ENCODE assay signal across 14 cellular contexts in the genomic region with DNA sequence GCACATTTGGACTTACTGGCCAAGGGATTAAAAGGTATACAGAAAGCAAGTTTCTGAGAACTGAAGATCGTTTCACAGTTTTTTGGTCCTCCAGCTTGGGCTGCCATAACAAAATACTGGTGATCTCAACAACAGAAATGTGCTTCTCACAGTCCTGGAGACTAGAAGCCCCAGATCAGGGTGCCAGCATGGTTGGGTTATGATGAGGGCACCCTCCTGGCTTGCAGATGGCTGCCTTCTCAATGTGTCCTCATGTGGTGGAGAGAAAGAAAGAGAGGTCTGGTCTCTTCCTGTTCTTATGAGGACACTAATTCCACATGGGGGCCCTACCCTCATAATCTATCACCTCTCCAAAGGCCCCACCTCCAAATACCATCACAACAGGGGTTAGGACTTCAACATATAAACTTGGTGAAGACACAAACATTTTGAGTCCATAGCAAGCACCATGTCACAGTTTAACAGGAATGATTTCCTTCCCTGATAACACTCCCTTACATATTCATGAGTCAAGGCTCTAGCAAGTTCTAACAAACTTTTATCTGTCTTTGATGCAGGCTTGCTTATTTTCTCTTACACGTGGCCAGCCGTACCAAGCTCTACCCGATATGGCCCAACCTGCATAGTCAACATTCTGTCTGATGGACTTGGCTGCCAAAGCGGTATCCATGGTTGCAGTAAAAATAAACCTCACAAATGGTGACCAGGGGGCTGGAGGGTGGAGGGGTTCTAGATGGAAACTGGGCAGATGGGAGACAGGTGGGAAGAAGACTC. TPM values are rescaled to one million over a fixed set of nuclear protein-coding genes. Genes with fewer than 3 reads are reported as not detected.
DNase-seq lines count a peak whose midpoint lies in the region; ATAC-seq, FAIRE-seq and TF ChIP-seq lines count a peak whose summit lies in the region.
"Had no signal": no experiment of that assay in that cellular context is flagged by ENCODE, and none has a peak within 500 bp of the region (broad histone marks: within the 10 kb centered on the region; RNA-seq: fewer than 3 reads in every experiment).

No MANE protein-coding gene starts in this region.

- no peak overlapping the region for H2BK5ac ChIP-seq in trophoblast cell (ENCODE audit: low read depth, low read length, poor library complexity)

- no peak overlapping the region for H4K91ac ChIP-seq in trophoblast cell (ENCODE audit: low read depth, low read length)

- no peak overlapping the region for H3K4ac ChIP-seq in trophoblast cell (ENCODE audit: low read depth, low read length)

- no peak overlapping the region for H4K8ac ChIP-seq in trophoblast cell (ENCODE audit: low read depth, low read length)

- H2AFZ ChIP-seq in OCI-LY3 (ENCODE audit: low read depth, low read length) (peak overlapping the region; percentile 59), hepatocyte (peak overlapping the region; percentile 42), trophoblast cell (ENCODE audit: insufficient read depth, low read length, poor library complexity) (no peak overlapping the region)

- peaks cover 4% of the 10 kb centered on the region; the same call in 1 of the 2 replicates for H3K27me3 ChIP-seq in OCI-LY3 (ENCODE audit: low read depth, low read length)
- H3K27me3 ChIP-seq in hepatocyte: no peaks in the 10 kb centered on the region
- H3K27me3 ChIP-seq in trophoblast cell (ENCODE audit: insufficient read depth, low read length): no peaks in the 10 kb centered on the region
- H3K27me3 ChIP-seq: colonic mucosa had no signal

- H3K4me3 ChIP-seq in OCI-LY3 (ENCODE audit: low read length) (no peak overlapping the region), hepatocyte (no peak overlapping the region), trophoblast cell (ENCODE audit: low read depth, low read length) (no peak overlapping the region)
- H3K4me3 ChIP-seq: colonic mucosa had no signal

- FAIRE-seq in GM19239 (lab: Jason Lieb, UNC): peak; percentile 68

- WGBS in hepatocyte (ENCODE audit: low lambda C conversion rate, missing lambda C conversion rate): 76% methylated on average over 5 of the region's 5 CpGs
- no CpG with 5 or more reads among the region's 5 CpGs for WGBS in trophoblast cell (ENCODE audit: extremely low coverage, insufficient coverage, insufficient read length)

- no peaks in the 10 kb centered on the region for H3K79me2 ChIP-seq in OCI-LY3 (ENCODE audit: low read length)
- no peaks in the 10 kb centered on the region for H3K79me2 ChIP-seq in hepatocyte
- no peaks in the 10 kb centered on the region for H3K79me2 ChIP-seq in trophoblast cell (ENCODE audit: control insufficient read depth, insufficient read depth, low read length, poor library complexity)

- no peak overlapping the region for H4K12ac ChIP-seq in trophoblast cell (ENCODE audit: low read depth, low read length)

- no peak overlapping the region for H3K14ac ChIP-seq in trophoblast cell (ENCODE audit: low read length)

- peaks cover 10% of the 10 kb centered on the region for H3K4me1 ChIP-seq in OCI-LY3 (ENCODE audit: low read length)
- no peaks in the 10 kb centered on the region for H3K4me1 ChIP-seq in hepatocyte (ENCODE audit: insufficient read depth)
- H3K4me1 ChIP-seq in trophoblast cell (ENCODE audit: control insufficient read depth in 1 of 2, insufficient read depth in 2 of 2, low read length in 2 of 2): no peaks in the 10 kb centered on the region
- H3K4me1 ChIP-seq: colonic mucosa had no signal

- H3K36me3 ChIP-seq in OCI-LY3 (replicated peaks; ENCODE audit: low read depth, low read length): no peaks in the 10 kb centered on the region
- H3K36me3 ChIP-seq in hepatocyte (replicated peaks; ENCODE audit: insufficient read depth, low read depth): no peaks in the 10 kb centered on the region
- no peaks in the 10 kb centered on the region for H3K36me3 ChIP-seq in trophoblast cell (ENCODE audit: control insufficient read depth in 1 of 2, insufficient read depth in 2 of 2, low read length in 2 of 2)
- H3K36me3 ChIP-seq: colonic mucosa had no signal

- H3K4me2 ChIP-seq in OCI-LY3 (ENCODE audit: low read length) (peak overlapping the region; percentile 51; the same call in 1 of the 2 replicates), hepatocyte (peak overlapping the region; percentile 63), trophoblast cell (ENCODE audit: low read length) (no peak overlapping the region)

- H3K23ac ChIP-seq in trophoblast cell (ENCODE audit: low read length): no peak overlapping the region

- H3K79me1 ChIP-seq in trophoblast cell (ENCODE audit: low read length): no peaks in the 10 kb centered on the region

- H3K9me3 ChIP-seq in OCI-LY3 (ENCODE audit: insufficient read depth, low read length): no peaks in the 10 kb centered on the region
- no peaks in the 10 kb centered on the region for H3K9me3 ChIP-seq in hepatocyte (ENCODE audit: low read depth)
- H3K9me3 ChIP-seq in trophoblast cell (ENCODE audit: insufficient read depth, low read depth, low read length): no peaks in the 10 kb centered on the region
- H3K9me3 ChIP-seq: colonic mucosa had no signal

- DNase-seq in GM19239 (ENCODE audit: insufficient read length, low spot score): no peak
- peak; percentile 45 for DNase-seq in hepatocyte (ENCODE audit: low spot score)
- DNase-seq in trophoblast cell: peak; percentile 99 to 100
- DNase-seq in NCI-H774 (lab: John Stamatoyannopoulos, UW): no peak
- no peak for DNase-seq in HK-2 (ENCODE audit: unreplicated experiment)
- DNase-seq: GOT3 had no signal

- H3K9ac ChIP-seq in OCI-LY3 (ENCODE audit: low read length) (no peak overlapping the region; the same call in 1 of the 2 replicates), trophoblast cell (ENCODE audit: low read length) (no peak overlapping the region)

- no peak overlapping the region for H2BK12ac ChIP-seq in trophoblast cell (ENCODE audit: low read length)

- ATAC-seq in GM18517 (IDR thresholded peaks at IDR 0.05; ENCODE audit: unreplicated experiment) (no peak), HG03354 (IDR thresholded peaks at IDR 0.05; ENCODE audit: poor library complexity, severe bottlenecking, unreplicated experiment) (no peak)

- H3K9me2 ChIP-seq in hepatocyte (replicated peaks; ENCODE audit: insufficient read depth): no peaks in the 10 kb centered on the region

- H4K20me1 ChIP-seq in OCI-LY3 (ENCODE audit: insufficient read depth, low read length) (no peaks in the 10 kb centered on the region), hepatocyte (ENCODE audit: insufficient read depth, poor library complexity, severe bottlenecking) (no peaks in the 10 kb centered on the region)

- no peak overlapping the region for H2AK5ac ChIP-seq in trophoblast cell (ENCODE audit: low read length)

- no peak overlapping the region for H2BK120ac ChIP-seq in trophoblast cell (ENCODE audit: insufficient read depth, low read length, poor library complexity)

- no peak overlapping the region for H3K18ac ChIP-seq in trophoblast cell (ENCODE audit: low read length)

- H3K27ac ChIP-seq in OCI-LY3 (ENCODE audit: low read length): no peak overlapping the region
- peak overlapping the region; percentile 62 for H3K27ac ChIP-seq in hepatocyte
- no peak overlapping the region for H3K27ac ChIP-seq in trophoblast cell (ENCODE audit: low read depth, low read length)
- H3K27ac ChIP-seq: colonic mucosa, RWPE1 had no signal

- TF ChIP-seq CTCF in OCI-LY3 (IDR thresholded peaks at IDR 0.05; ENCODE audit: low read depth, low read length) (no peak), hepatocyte (IDR thresholded peaks at IDR 0.05; ENCODE audit: poor library complexity) (no peak)

RNA-seq across cellular contexts. Expression of a gene that starts 20.3 kb away (rescaled TPM):
- total RNA-seq in hepatocyte: not detected in 2 replicates
- polyA plus RNA-seq in hepatocyte: not detected in 2 replicates
- not detected in 2 replicates for polyA plus RNA-seq in trophoblast cell (2013)
- total RNA-seq: activated T-cell treated with anti-CD3 and anti-CD28 coated beads, Interleukin-2, amount 50 U/mL, for 4 hours; CD4-positive, CD25-positive, alpha-beta regulatory T cell; renal cortical epithelial cell had no signal

RNA-seq across cellular contexts. Expression of a gene that starts 29.9 kb away (rescaled TPM):
- 310 and 312 TPM in 2 replicates for total RNA-seq in hepatocyte
- 436 and 482 TPM in 2 replicates for polyA plus RNA-seq in hepatocyte
- 573 and 598 TPM in 2 replicates for polyA plus RNA-seq in trophoblast cell (2013)

Comparison
In these comparisons a context has a peak if more than half of its experiments do, and no peak if none do; other contexts are left out.
1. DNase-seq: peak in hepatocyte (single experiment) and trophoblast cell (2 of 2); none in GM19239 (single experiment), NCI-H774 (single experiment) and HK-2 (single experiment).